In the genomic region with DNA sequence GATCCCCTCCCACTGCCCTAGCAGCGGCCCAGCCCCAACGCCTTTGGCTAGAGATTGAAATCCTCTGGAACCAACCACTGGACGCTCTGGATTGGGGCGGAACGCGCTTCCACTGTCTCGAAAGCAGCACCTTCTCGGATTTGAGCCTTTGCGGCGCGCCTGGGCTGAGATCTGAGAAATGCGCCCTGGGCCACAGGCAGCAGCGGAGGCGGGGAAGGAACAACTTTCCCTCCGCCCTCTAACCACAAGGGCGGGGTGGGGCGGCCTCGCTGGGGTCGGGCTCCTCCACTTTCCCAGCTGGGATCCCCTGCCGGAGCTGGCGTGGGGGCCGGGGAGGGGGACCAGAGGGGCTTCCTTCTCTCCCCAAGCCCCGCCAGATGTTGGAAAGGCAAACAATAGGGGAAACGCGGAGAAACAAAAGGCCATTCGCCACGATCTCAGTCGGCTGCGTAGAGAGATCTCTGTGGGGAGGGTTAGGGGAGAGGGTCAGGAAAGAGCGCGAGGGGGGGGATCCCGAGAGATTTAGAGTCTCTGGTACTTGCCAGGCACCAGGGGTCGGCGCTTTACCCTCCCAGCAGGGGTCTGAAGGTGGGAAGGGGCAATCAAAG, we compare ENCODE assay signal across 8 cellular contexts. TPM values are rescaled to one million over a fixed set of nuclear protein-coding genes. Genes with fewer than 3 reads are reported as not detected.
DNase-seq lines count a peak whose midpoint lies in the region; ATAC-seq and TF ChIP-seq lines count a peak whose summit lies in the region.

No MANE protein-coding gene starts in this region.

- TF ChIP-seq CTCF in Loucy (conservative IDR thresholded peaks at IDR 0.05; ENCODE audit: low read length) (no peak), mucosa of descending colon (IDR thresholded peaks at IDR 0.05) (no peak)

- no peaks in the 10 kb centered on the region for H3K9me3 Mint-ChIP-seq in activated T-cell treated with anti-CD3 and anti-CD28 coated beads, Interleukin-2, amount 50 U/mL, for 24 hours
- no peaks in the 10 kb centered on the region for H3K9me3 Mint-ChIP-seq in stimulated activated memory B cell treated with anti-CD40 and anti-IgM and Interleukin-4, amounts not matched to agents 10 μg/mL and 1 μg/mL and 100 μg/mL, for 72 hours

- H3K27ac Mint-ChIP-seq in activated T-cell treated with anti-CD3 and anti-CD28 coated beads, Interleukin-2, amount 50 U/mL, for 24 hours = peak overlapping the region; percentile 72
- H3K27ac Mint-ChIP-seq in stimulated activated memory B cell treated with anti-CD40 and anti-IgM and Interleukin-4, amounts not matched to agents 10 μg/mL and 1 μg/mL and 100 μg/mL, for 72 hours = peak overlapping the region; percentile 95

- intact Hi-C loops in mucosa of descending colon (cut with DNase I, micrococcal nuclease) = no loop called here

- peaks cover 21% of the 10 kb centered on the region for H3K4me1 Mint-ChIP-seq in activated T-cell treated with anti-CD3 and anti-CD28 coated beads, Interleukin-2, amount 50 U/mL, for 24 hours (ENCODE audit: low read depth)
- H3K4me1 Mint-ChIP-seq in stimulated activated memory B cell treated with anti-CD40 and anti-IgM and Interleukin-4, amounts not matched to agents 10 μg/mL and 1 μg/mL and 100 μg/mL, for 72 hours = peaks cover 52% of the 10 kb centered on the region

- H3K9ac ChIP-seq in Loucy (ENCODE audit: low read depth, low read length, poor library complexity, severe bottlenecking) = peak overlapping the region; percentile 64

- H3K27ac ChIP-seq in esophagus (ENCODE audit: low read depth in 2 of 2, low read length in 1 of 2) = peak overlapping the region; percentile 90 to 93

- no peaks in the 10 kb centered on the region for H3K79me2 ChIP-seq in Loucy (ENCODE audit: insufficient read depth, low read length)

- 1% methylated on average over 34 of the region's 34 CpGs for WGBS in esophagus, 2 donors

- H3K27me3 Mint-ChIP-seq in activated T-cell treated with anti-CD3 and anti-CD28 coated beads, Interleukin-2, amount 50 U/mL, for 24 hours = peaks cover 20% of the 10 kb centered on the region
- H3K27me3 Mint-ChIP-seq in stimulated activated memory B cell treated with anti-CD40 and anti-IgM and Interleukin-4, amounts not matched to agents 10 μg/mL and 1 μg/mL and 100 μg/mL, for 72 hours = no peaks in the 10 kb centered on the region

- peak overlapping the region; percentile 85 for H3K4me3 Mint-ChIP-seq in activated T-cell treated with anti-CD3 and anti-CD28 coated beads, Interleukin-2, amount 50 U/mL, for 24 hours
- peak overlapping the region; percentile 94 for H3K4me3 Mint-ChIP-seq in stimulated activated memory B cell treated with anti-CD40 and anti-IgM and Interleukin-4, amounts not matched to agents 10 μg/mL and 1 μg/mL and 100 μg/mL, for 72 hours

- no peaks in the 10 kb centered on the region for H3F3A ChIP-seq in Loucy (ENCODE audit: low read depth)

- H3K9me2 ChIP-seq in Loucy (replicated peaks; ENCODE audit: low read depth, low read length) = no peaks in the 10 kb centered on the region

- H3K4me2 ChIP-seq in Loucy (ENCODE audit: low read depth, low read length, poor library complexity, severe bottlenecking) = peak overlapping the region; percentile 80

- no peaks in the 10 kb centered on the region for H3K4me1 ChIP-seq in Loucy (ENCODE audit: insufficient read depth, low read length, poor library complexity, severe bottlenecking)
- H3K4me1 ChIP-seq in esophagus (ENCODE audit: control insufficient read depth in 2 of 2, insufficient read depth in 2 of 2, low read length in 1 of 2) = peaks cover 0 to 2% of the 10 kb centered on the region in 2 donors
- H3K4me1 ChIP-seq in mucosa of descending colon (ENCODE audit: low read depth) = peaks cover 12% of the 10 kb centered on the region

- H3K36me3 Mint-ChIP-seq in activated T-cell treated with anti-CD3 and anti-CD28 coated beads, Interleukin-2, amount 50 U/mL, for 24 hours (ENCODE audit: low read depth) = no peaks in the 10 kb centered on the region
- H3K36me3 Mint-ChIP-seq in stimulated activated memory B cell treated with anti-CD40 and anti-IgM and Interleukin-4, amounts not matched to agents 10 μg/mL and 1 μg/mL and 100 μg/mL, for 72 hours = peaks cover 6% of the 10 kb centered on the region

- ATAC-seq in GM21717 (IDR thresholded peaks at IDR 0.05; ENCODE audit: unreplicated experiment) = peak; percentile 69
- ATAC-seq in mucosa of descending colon = peak; percentile 89
- peak; percentile 80 for ATAC-seq in stimulated activated memory B cell treated with anti-CD40 and anti-IgM and Interleukin-4, amounts not matched to agents 10 μg/mL and 1 μg/mL and 100 μg/mL, for 72 hours

- H4K20me1 ChIP-seq in Loucy (ENCODE audit: insufficient read depth, low read length, poor library complexity, severe bottlenecking) = no peaks in the 10 kb centered on the region

- H3K27me3 ChIP-seq in Loucy (ENCODE audit: insufficient read depth, low read length, poor library complexity, severe bottlenecking) (peaks cover 15% of the 10 kb centered on the region), esophagus (ENCODE audit: control insufficient read depth in 1 of 2, insufficient read depth in 2 of 2, low read length in 2 of 2) (no peaks in the 10 kb centered on the region)

- H3K36me3 ChIP-seq in Loucy (ENCODE audit: insufficient read depth, low read length) (no peaks in the 10 kb centered on the region), esophagus (ENCODE audit: control insufficient read depth in 2 of 2, insufficient read depth in 2 of 2, low read length in 1 of 2) (no peaks in the 10 kb centered on the region), mucosa of descending colon (ENCODE audit: low read depth) (no peaks in the 10 kb centered on the region)

- DNase-seq in DMS 273 treated with DMSO at 0.1 percent for 48 hours (lab: John Stamatoyannopoulos, UW) (peak; percentile 33), mucosa of descending colon (peak; percentile 90 to 92 (median 91)), NCI-H146 treated with DMSO at 0.1 percent for 48 hours (lab: John Stamatoyannopoulos, UW; ENCODE audit: unreplicated experiment) (no peak)
- peak; percentile 67 for DNase-seq in activated T-cell treated with anti-CD3 and anti-CD28 coated beads, Interleukin-2, amount 50 U/mL, for 24 hours

- H3K9me3 ChIP-seq in Loucy (ENCODE audit: insufficient read depth, low read depth, low read length) = no peaks in the 10 kb centered on the region
- no peaks in the 10 kb centered on the region for H3K9me3 ChIP-seq in esophagus (ENCODE audit: control insufficient read depth in 2 of 2, insufficient read depth in 1 of 2, low read depth in 1 of 2, low read length in 1 of 2)
- no peaks in the 10 kb centered on the region for H3K9me3 ChIP-seq in mucosa of descending colon

- H3K4me3 ChIP-seq in Loucy (ENCODE audit: low read length, poor library complexity, severe bottlenecking) = peak overlapping the region; percentile 79
- peak overlapping the region; percentile 66 to 82 for H3K4me3 ChIP-seq in esophagus (ENCODE audit: low read depth in 1 of 2, low read length in 2 of 2)
- peak overlapping the region; percentile 82 for H3K4me3 ChIP-seq in mucosa of descending colon

- H2AFZ ChIP-seq in Loucy (ENCODE audit: low read length) = peak overlapping the region; percentile 93

RNA-seq across cellular contexts. Expression of a gene that starts 1.2 kb away (rescaled TPM):
- 1 to 10 TPM; 2.0 to 2.5 TPM for polyA plus RNA-seq in esophagus
- total RNA-seq in mucosa of descending colon = 10 to 100 TPM; 34.6 to 57.5 (median 41.7) TPM

RNA-seq across cellular contexts. Expression of a gene that starts 4.3 kb away (rescaled TPM):
- not detected for polyA plus RNA-seq in esophagus
- total RNA-seq in mucosa of descending colon = not detected

RNA-seq across cellular contexts. Expression of a gene that starts 44.9 kb away (rescaled TPM):
- 1 to 10 TPM; 4.6 to 6.7 TPM for polyA plus RNA-seq in esophagus
- 10 to 100 TPM; 12.5 to 20.5 (median 14.6) TPM for total RNA-seq in mucosa of descending colon
